Comparison of ENCODE assay signal across 8 cellular contexts in the genomic region with DNA sequence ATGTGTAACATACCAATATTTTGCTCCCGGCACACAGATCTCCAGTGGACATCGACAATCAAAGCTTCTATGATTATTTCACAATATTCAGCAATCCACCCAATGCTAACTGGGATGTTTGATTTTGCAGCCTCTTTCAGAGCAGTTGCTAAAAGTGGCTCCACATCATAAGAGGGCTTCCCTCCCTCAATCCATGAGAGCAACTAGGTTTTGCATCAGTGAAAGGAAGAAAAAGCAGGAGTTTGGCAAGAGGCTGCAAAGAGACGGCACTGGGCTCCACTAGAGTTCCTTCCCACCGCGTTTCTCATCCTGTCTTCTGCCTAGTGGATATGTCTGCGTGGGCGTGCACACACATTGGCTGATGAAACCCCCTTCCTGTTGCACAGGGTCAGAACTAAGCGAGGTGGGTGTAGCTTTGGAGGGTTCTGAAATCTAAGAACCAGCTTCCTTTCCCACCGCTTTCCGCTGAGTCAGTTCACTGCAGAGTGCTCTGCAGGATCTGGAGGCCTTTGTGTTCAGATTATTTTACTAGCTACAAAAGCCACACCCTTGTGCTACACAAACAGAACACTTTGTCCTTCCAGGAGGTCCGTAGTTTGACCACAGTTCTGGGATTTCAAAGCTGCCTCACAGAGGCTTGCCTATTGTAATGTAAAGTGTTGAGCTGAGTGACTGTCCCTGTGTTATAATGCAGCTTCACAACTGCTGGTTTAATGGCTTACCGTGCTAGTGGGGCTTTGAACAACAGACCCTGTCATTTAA. TPM values are rescaled to one million over a fixed set of nuclear protein-coding genes. Genes with fewer than 3 reads are reported as not detected.
DNase-seq lines count a peak whose midpoint lies in the region; ATAC-seq and TF ChIP-seq lines count a peak whose summit lies in the region.

No MANE protein-coding gene starts in this region.

- H3K9me3 ChIP-seq in T-helper 17 cell (ENCODE audit: control insufficient read depth, low read length, poor library complexity, severe bottlenecking) (no peaks in the 10 kb centered on the region), left lung (no peaks in the 10 kb centered on the region)

- H3K4me1 ChIP-seq in left lung: peaks cover 22 to 61% of the 10 kb centered on the region in 2 donors

- peaks cover 6% of the 10 kb centered on the region for H3K4me1 Mint-ChIP-seq in T-helper 17 cell

- peak overlapping the region in 1 of 2 donors; percentile 13 for H3K4me3 ChIP-seq in left lung

- TF ChIP-seq CTCF in C4-2B (conservative IDR thresholded peaks at IDR 0.05) (no peak), left lung (IDR thresholded peaks at IDR 0.05) (no peak)

- intact Hi-C loops in left lung (cut with DNase I): no loop called here

- H3K27ac ChIP-seq in C4-2B (peak overlapping the region; percentile 78), left lung (peak overlapping the region; percentile 74 to 80)

- peak in 73 of 76 experiments; percentile 32 to 98 (median 82) for DNase-seq in HUDEP-2 (lab: John Stamatoyannopoulos, UW; ENCODE audit: unreplicated experiment in 76 of 76)
- DNase-seq in T-helper 17 cell: no peak
- DNase-seq in ecto neural progenitor cell (ENCODE audit: low spot score): peak; percentile 76
- peak in 1 of 2 donors; percentile 83 for DNase-seq in left lung
- DNase-seq in stimulated activated CD8-positive, alpha-beta memory T cell treated with anti-CD3 and anti-CD28 coated beads, Interleukin-12 subunit alpha, Interleukin-12 subunit beta, amount 100 ng/mL, for 4 hours (ENCODE audit: low read depth): peak; percentile 1
- DNase-seq in activated effector memory CD4-positive, alpha-beta T cell treated with anti-CD3 and anti-CD28 coated beads, Interleukin-2, amount 50 U/mL, for 16 hours: no peak
- DNase-seq in NCI-H2196 (lab: John Stamatoyannopoulos, UW; ENCODE audit: unreplicated experiment): no peak

- no peak overlapping the region for H3K27ac Mint-ChIP-seq in T-helper 17 cell

- no peaks in the 10 kb centered on the region for H3K36me3 ChIP-seq in left lung

- no peaks in the 10 kb centered on the region for H3K27me3 Mint-ChIP-seq in T-helper 17 cell

- peak; percentile 54 for ATAC-seq in T-helper 17 cell
- ATAC-seq in left lung: peak; percentile 90

- peaks cover 2% of the 10 kb centered on the region for H3K36me3 Mint-ChIP-seq in T-helper 17 cell (ENCODE audit: low read depth)

- no peaks in the 10 kb centered on the region for H3K27me3 ChIP-seq in left lung

- H3K4me3 Mint-ChIP-seq in T-helper 17 cell: no peak overlapping the region

RNA-seq across cellular contexts. Expression of a gene that starts 28.1 kb away (rescaled TPM):
- 100 to 1,000 TPM in 1 of 2 donors, 10 to 100 TPM in 1; 92.1 to 122 TPM for total RNA-seq in T-helper 17 cell
- total RNA-seq in left lung: 10 to 100 TPM; 18.4 to 27.0 TPM

Comparison
In these comparisons a context has a peak if more than half of its experiments do, and no peak if none do; other contexts are left out.
1. DNase-seq: peak in HUDEP-2 (73 of 76), ecto neural progenitor cell (single experiment) and stimulated activated CD8-positive, alpha-beta memory T cell treated with anti-CD3 and anti-CD28 coated beads, Interleukin-12 subunit alpha, Interleukin-12 subunit beta, amount 100 ng/mL, for 4 hours (single experiment); none in T-helper 17 cell (0 of 3), activated effector memory CD4-positive, alpha-beta T cell treated with anti-CD3 and anti-CD28 coated beads, Interleukin-2, amount 50 U/mL, for 16 hours (single experiment) and NCI-H2196 (single experiment).